In genomic region chr20:401682-402495, GRCh38 we compare ENCODE assay signal across 10 cellular contexts. TPM values are rescaled to one million over a fixed set of nuclear protein-coding genes. Genes with fewer than 3 reads are reported as not detected.
A peak's percentile ranks its signal among the peaks of the same experiment; 100 is the strongest.
DNase-seq lines count a peak whose midpoint lies in the region; TF ChIP-seq lines count a peak whose summit lies in the region.
"Had no signal": no experiment of that assay in that cellular context is flagged by ENCODE, and none has a peak within 500 bp of the region (broad histone marks: within the 10 kb centered on the region; RNA-seq: fewer than 3 reads in every experiment).

No MANE protein-coding gene starts in this region.

- H3K79me2 ChIP-seq in KMS-11 (ENCODE audit: insufficient read depth, low read depth) = no peaks in the 10 kb centered on the region

- H3K4me3 Mint-ChIP-seq in activated T-helper 1 cell treated with anti-CD3 and anti-CD28 coated beads, Interleukin-12 subunit alpha, Interleukin-12 subunit beta, Interleukin-2, Interleukin-4 antibody, amounts not matched to agents 30 ng/mL and 10 ng/mL and 1 ng/mL, durations not matched to agents 14 hours and 24 hours and 36 hours = no peak overlapping the region
- H3K4me3 Mint-ChIP-seq: natural killer cell treated with Interleukin-12 subunit alpha and Interleukin-12 subunit beta and Interleukin-15 and Interleukin-18, amount 100 ng/mL, for 72 hours had no signal

- peaks cover 29% of the 10 kb centered on the region for H3K4me1 Mint-ChIP-seq in activated T-helper 1 cell treated with anti-CD3 and anti-CD28 coated beads, Interleukin-12 subunit alpha, Interleukin-12 subunit beta, Interleukin-2, Interleukin-4 antibody, amounts not matched to agents 30 ng/mL and 10 ng/mL and 1 ng/mL, durations not matched to agents 14 hours and 24 hours and 36 hours (ENCODE audit: low read depth)

- H3K27me3 Mint-ChIP-seq in activated T-helper 1 cell treated with anti-CD3 and anti-CD28 coated beads, Interleukin-12 subunit alpha, Interleukin-12 subunit beta, Interleukin-2, Interleukin-4 antibody, amounts not matched to agents 30 ng/mL and 10 ng/mL and 1 ng/mL, durations not matched to agents 14 hours and 24 hours and 36 hours (ENCODE audit: insufficient read depth) = no peaks in the 10 kb centered on the region
- H3K27me3 Mint-ChIP-seq: natural killer cell treated with Interleukin-12 subunit alpha and Interleukin-12 subunit beta and Interleukin-15 and Interleukin-18, amount 100 ng/mL, for 72 hours had no signal

- no peak overlapping the region for H2AFZ ChIP-seq in KMS-11 (ENCODE audit: low read depth)

- H3K4me3 ChIP-seq in KMS-11 (IDR thresholded peaks at IDR 0.05; ENCODE audit: insufficient read depth, low read depth, low read length) = no peak overlapping the region

- peaks cover 10% of the 10 kb centered on the region for H3K36me3 Mint-ChIP-seq in activated T-helper 1 cell treated with anti-CD3 and anti-CD28 coated beads, Interleukin-12 subunit alpha, Interleukin-12 subunit beta, Interleukin-2, Interleukin-4 antibody, amounts not matched to agents 30 ng/mL and 10 ng/mL and 1 ng/mL, durations not matched to agents 14 hours and 24 hours and 36 hours (ENCODE audit: low read depth)
- H3K36me3 Mint-ChIP-seq: natural killer cell treated with Interleukin-12 subunit alpha and Interleukin-12 subunit beta and Interleukin-15 and Interleukin-18, amount 100 ng/mL, for 72 hours had no signal

- no peaks in the 10 kb centered on the region for H4K20me1 ChIP-seq in KMS-11 (ENCODE audit: insufficient read depth)

- peak overlapping the region; percentile 55 for H3K27ac Mint-ChIP-seq in activated T-helper 1 cell treated with anti-CD3 and anti-CD28 coated beads, Interleukin-12 subunit alpha, Interleukin-12 subunit beta, Interleukin-2, Interleukin-4 antibody, amounts not matched to agents 30 ng/mL and 10 ng/mL and 1 ng/mL, durations not matched to agents 14 hours and 24 hours and 36 hours
- H3K27ac Mint-ChIP-seq: natural killer cell treated with Interleukin-12 subunit alpha and Interleukin-12 subunit beta and Interleukin-15 and Interleukin-18, amount 100 ng/mL, for 72 hours had no signal

- TF ChIP-seq CTCF in KMS-11 (conservative IDR thresholded peaks at IDR 0.05; ENCODE audit: low read depth, low read length) = no peak

- H3K4me1 ChIP-seq in KMS-11 (ENCODE audit: low read depth, poor library complexity, severe bottlenecking) = peaks cover 46% of the 10 kb centered on the region

- peak; percentile 67 for DNase-seq in EL
- DNase-seq in activated T-helper 1 cell treated with anti-CD3 and anti-CD28 coated beads, Interleukin-12 subunit alpha, Interleukin-12 subunit beta, Interleukin-2, Interleukin-4 antibody, amounts not matched to agents 30 ng/mL and 10 ng/mL and 1 ng/mL, durations not matched to agents 14 hours and 24 hours and 36 hours (ENCODE audit: low spot score) = no peak
- DNase-seq in kidney tubule cell (ENCODE audit: low spot score) = peak; percentile 100
- DNase-seq in DMS153 treated with DMSO at 0.1 percent for 48 hours (lab: John Stamatoyannopoulos, UW; ENCODE audit: unreplicated experiment) = no peak
- no peak for DNase-seq in hepatic stellate cell (ENCODE audit: low spot score)
- no peak for DNase-seq in SKM-1 treated with dmso at 0.1 percent for 144 hours (lab: John Stamatoyannopoulos, UW; ENCODE audit: unreplicated experiment)
- DNase-seq in NCI-H1048 (lab: John Stamatoyannopoulos, UW) = no peak
- DNase-seq: activated CD8-positive, alpha-beta memory T cell treated with anti-CD3 and anti-CD28 coated beads, Interleukin-2, amount 50 U/mL, for 4 hours had no signal

- H3K4me2 ChIP-seq in KMS-11 = peak overlapping the region; percentile 40; the same call in 1 of the 2 replicates

- peaks cover 6% of the 10 kb centered on the region for H3K9me3 Mint-ChIP-seq in activated T-helper 1 cell treated with anti-CD3 and anti-CD28 coated beads, Interleukin-12 subunit alpha, Interleukin-12 subunit beta, Interleukin-2, Interleukin-4 antibody, amounts not matched to agents 30 ng/mL and 10 ng/mL and 1 ng/mL, durations not matched to agents 14 hours and 24 hours and 36 hours
- H3K9me3 Mint-ChIP-seq: natural killer cell treated with Interleukin-12 subunit alpha and Interleukin-12 subunit beta and Interleukin-15 and Interleukin-18, amount 100 ng/mL, for 72 hours had no signal

- H3K27me3 ChIP-seq in KMS-11 (ENCODE audit: insufficient read depth, low read depth) = no peaks in the 10 kb centered on the region

- peaks cover 5% of the 10 kb centered on the region; the same call in 1 of the 2 replicates for H3K36me3 ChIP-seq in KMS-11 (ENCODE audit: insufficient read depth)

- H3K9ac ChIP-seq in KMS-11 = no peak overlapping the region

- no peak overlapping the region for H3K27ac ChIP-seq in KMS-11

- intact Hi-C loops in activated T-helper 1 cell treated with anti-CD3 and anti-CD28 coated beads, Interleukin-12 subunit alpha, Interleukin-12 subunit beta, Interleukin-2, Interleukin-4 antibody, amounts not matched to agents 30 ng/mL and 10 ng/mL and 1 ng/mL, durations not matched to agents 14 hours and 24 hours and 36 hours (cut with micrococcal nuclease) = no loop called here

RNA-seq across cellular contexts. Expression of gene RBCK1, which starts 6.2 kb away (rescaled TPM):
- 130 and 132 TPM in 2 replicates for total RNA-seq in activated T-helper 1 cell treated with anti-CD3 and anti-CD28 coated beads, Interleukin-12 subunit alpha, Interleukin-12 subunit beta, Interleukin-2, Interleukin-4 antibody, amounts not matched to agents 30 ng/mL and 10 ng/mL and 1 ng/mL, durations not matched to agents 14 hours and 24 hours and 36 hours

RNA-seq across cellular contexts. Expression of gene TRIB3, which starts 21.3 kb away (rescaled TPM):
- 37.1 and 39.5 TPM in 2 replicates for total RNA-seq in activated T-helper 1 cell treated with anti-CD3 and anti-CD28 coated beads, Interleukin-12 subunit alpha, Interleukin-12 subunit beta, Interleukin-2, Interleukin-4 antibody, amounts not matched to agents 30 ng/mL and 10 ng/mL and 1 ng/mL, durations not matched to agents 14 hours and 24 hours and 36 hours

RNA-seq across cellular contexts. Expression of gene NRSN2, which starts 55.0 kb away (rescaled TPM):
- total RNA-seq in activated T-helper 1 cell treated with anti-CD3 and anti-CD28 coated beads, Interleukin-12 subunit alpha, Interleukin-12 subunit beta, Interleukin-2, Interleukin-4 antibody, amounts not matched to agents 30 ng/mL and 10 ng/mL and 1 ng/mL, durations not matched to agents 14 hours and 24 hours and 36 hours = 5.1 and 6.5 TPM in 2 replicates

Comparison
In these comparisons a context has a peak if more than half of its experiments do, and no peak if none do; other contexts are left out.
1. DNase-seq: peak in EL (single experiment) and kidney tubule cell (single experiment); none in activated T-helper 1 cell treated with anti-CD3 and anti-CD28 coated beads, Interleukin-12 subunit alpha, Interleukin-12 subunit beta, Interleukin-2, Interleukin-4 antibody, amounts not matched to agents 30 ng/mL and 10 ng/mL and 1 ng/mL, durations not matched to agents 14 hours and 24 hours and 36 hours (single experiment), DMS153 treated with DMSO at 0.1 percent for 48 hours (single experiment), hepatic stellate cell (single experiment), SKM-1 treated with dmso at 0.1 percent for 144 hours (single experiment) and NCI-H1048 (single experiment).